ENCODE assay signal across 13 cellular contexts in genomic region chr14:99754141-99755067, GRCh38. TPM values are rescaled to one million over a fixed set of nuclear protein-coding genes. Genes with fewer than 3 reads are reported as not detected.
DNase-seq lines count a peak whose midpoint lies in the region; ATAC-seq, FAIRE-seq and TF ChIP-seq lines count a peak whose summit lies in the region.
"Had no signal": no experiment of that assay in that cellular context is flagged by ENCODE, and none has a peak within 500 bp of the region (broad histone marks: within the 10 kb centered on the region; RNA-seq: fewer than 3 reads in every experiment).

No MANE protein-coding gene starts in this region.

- H4K5ac ChIP-seq in H1 (ENCODE audit: insufficient read length, low read depth, low read length): no peak overlapping the region

- H2BK5ac ChIP-seq in H1 (ENCODE audit: low read depth, low read length): no peak overlapping the region

- no peak overlapping the region for H3K4me2 ChIP-seq in H1 (ENCODE audit: insufficient read depth in 1 of 2, low read depth in 2 of 2, low read length in 2 of 2)

- no peaks in the 10 kb centered on the region for H3K79me2 ChIP-seq in H1 (ENCODE audit: control insufficient read depth in 1 of 2, insufficient read depth in 2 of 2, low read length in 2 of 2)

- no peak overlapping the region for H2AFZ ChIP-seq in H1 (ENCODE audit: low read length)

- H3K27me3 Mint-ChIP-seq in activated CD4-positive, alpha-beta memory T cell treated with anti-CD3 and anti-CD28 coated beads for 36 hours: peaks cover 42% of the 10 kb centered on the region
- H3K27me3 Mint-ChIP-seq in activated CD4-positive, alpha-beta memory T cell treated with anti-CD3 and anti-CD28 coated beads, Interleukin-2, amount 10 ng/mL, durations not matched to agents 7 days and 5 days: peaks cover 28% of the 10 kb centered on the region

- H3K27me3 ChIP-seq in MG63: no peaks in the 10 kb centered on the region
- no peaks in the 10 kb centered on the region for H3K27me3 ChIP-seq in H1 (replicated peaks in 1 of 4; ENCODE audit: control insufficient read depth in 3 of 4, extremely low read depth in 1 of 4, insufficient read depth in 3 of 4, low read length in 3 of 4)

- no peak overlapping the region for H4K91ac ChIP-seq in H1 (replicated peaks; ENCODE audit: insufficient read length, low read length)

- peak overlapping the region; percentile 12; the same call in 1 of the 2 replicates for H2BK12ac ChIP-seq in H1 (ENCODE audit: low read depth, low read length)

- TF ChIP-seq EP300 in H1 (IDR thresholded peaks at IDR 0.05; ENCODE audit: borderline replicate concordance in 1 of 2, low read depth in 2 of 2, low read length in 2 of 2): no peak

- H3K9me3 Mint-ChIP-seq in activated CD4-positive, alpha-beta memory T cell treated with anti-CD3 and anti-CD28 coated beads for 36 hours: no peaks in the 10 kb centered on the region
- H3K9me3 Mint-ChIP-seq in activated CD4-positive, alpha-beta memory T cell treated with anti-CD3 and anti-CD28 coated beads, Interleukin-2, amount 10 ng/mL, durations not matched to agents 7 days and 5 days: no peaks in the 10 kb centered on the region

- TF ChIP-seq POLR2A in H1 (IDR thresholded peaks at IDR 0.05; ENCODE audit: control extremely low read depth in 1 of 2, low read depth in 2 of 2, low read length in 2 of 2): no peak

- no peak overlapping the region for H3K4me3 ChIP-seq in MG63
- no peak overlapping the region for H3K4me3 ChIP-seq in H1 (ENCODE audit: extremely low read depth in 1 of 4, insufficient read depth in 2 of 4, low read depth in 3 of 4, low read length in 4 of 4)
- H3K4me3 ChIP-seq in retinal pigment epithelial cell (ENCODE audit: low read length): no peak overlapping the region

- peak overlapping the region; percentile 15; the same call in 1 of the 2 replicates for H2AK5ac ChIP-seq in H1 (ENCODE audit: low read depth, low read length)

- no peak for TF ChIP-seq CTCF in H1 (IDR thresholded peaks at IDR 0.05; ENCODE audit: control extremely low read depth in 1 of 3, insufficient read depth in 1 of 3, low read depth in 1 of 3, low read length in 3 of 3)
- no peak for TF ChIP-seq CTCF in retinal pigment epithelial cell (conservative IDR thresholded peaks at IDR 0.05; ENCODE audit: low read depth, low read length)

- H3K36me3 ChIP-seq in MG63: no peaks in the 10 kb centered on the region
- no peaks in the 10 kb centered on the region for H3K36me3 ChIP-seq in H1 (ENCODE audit: control insufficient read depth in 2 of 4, insufficient read depth in 4 of 4, low read length in 3 of 4)

- no peak overlapping the region for H3K23ac ChIP-seq in H1 (ENCODE audit: insufficient read length)

- ATAC-seq in HG03175 (IDR thresholded peaks at IDR 0.05; ENCODE audit: unreplicated experiment): no peak
- ATAC-seq in HG03280 (IDR thresholded peaks at IDR 0.05; ENCODE audit: unreplicated experiment): no peak

- POLR2A ChIA-PET in activated CD4-positive, alpha-beta memory T cell treated with anti-CD3 and anti-CD28 coated beads for 36 hours (lab: Charles Lee): interaction anchor here (1.0 kb wide), 1 partner anchor 8 kb away, joined by 3 read pairs; no protein-coding TSS in a partner anchor
- POLR2A ChIA-PET in activated CD4-positive, alpha-beta memory T cell treated with anti-CD3 and anti-CD28 coated beads, Interleukin-2, amount 10 ng/mL, durations not matched to agents 7 days and 5 days (lab: Charles Lee): no interaction called here
- POLR2A ChIA-PET in H1 (lab: Charles Lee; ENCODE audit: partially characterized antibody): no interaction called here

- 86% methylated on average over 21 of the region's 24 CpGs; no CpG with 5 or more reads in 1 of the 2 experiments for WGBS in H1 (ENCODE audit: extremely low coverage in 1 of 2, insufficient coverage in 1 of 2, insufficient read length in 1 of 2, insufficient replicate concordance in 2 of 2, low coverage in 1 of 2, low lambda C conversion rate in 2 of 2, missing lambda C conversion rate in 1 of 2), 2 experiments

- H2BK20ac ChIP-seq in H1 (ENCODE audit: low read length): no peak overlapping the region

- H3K18ac ChIP-seq in H1 (ENCODE audit: extremely low read depth, low read length): peak overlapping the region; percentile 13; the same call in 1 of the 2 replicates

- no peaks in the 10 kb centered on the region for H4K20me1 ChIP-seq in H1 (replicated peaks in 1 of 2; ENCODE audit: control insufficient read depth in 1 of 2, insufficient read depth in 2 of 2, low read length in 2 of 2)

- no peak for TF ChIP-seq RAD21 in H1 (IDR thresholded peaks at IDR 0.05 in 1 of 2, conservative IDR thresholded peaks at IDR 0.05 in 1 of 2; ENCODE audit: low read depth in 2 of 2, low read length in 2 of 2)

- H2BK15ac ChIP-seq in H1 (ENCODE audit: low read length): 0 out of 2 replicates have a peak overlapping the region, but pooled peaks have one; percentile 31

- peak; percentile 74 for DNase-seq in activated CD4-positive, alpha-beta memory T cell treated with anti-CD3 and anti-CD28 coated beads for 36 hours
- DNase-seq in activated CD4-positive, alpha-beta memory T cell treated with anti-CD3 and anti-CD28 coated beads, Interleukin-2, amount 10 ng/mL, durations not matched to agents 7 days and 5 days: no peak
- DNase-seq in MG63 (peak; percentile 85), H1 (ENCODE audit: low read depth in 1 of 2, low spot score in 2 of 2) (no peak), retinal pigment epithelial cell (ENCODE audit: low read depth) (peak; percentile 70), A172 (ENCODE audit: low spot score) (no peak)
- DNase-seq: activated effector memory CD4-positive, alpha-beta T cell treated with anti-CD3 and anti-CD28 coated beads, Interleukin-2, amount 50 U/mL, for 16 hours; effector CD8-positive, alpha-beta T cell; Kasumi-1; NCI-H69 had no signal

- H2BK120ac ChIP-seq in H1 (replicated peaks; ENCODE audit: low read depth, low read length): no peak overlapping the region

- H3K4me1 ChIP-seq in H1 (replicated peaks in 1 of 4; ENCODE audit: control insufficient read depth in 3 of 4, insufficient read depth in 4 of 4, low read length in 3 of 4): peaks cover 0 to 16% (median 9%) of the 10 kb centered on the region in 4 experiments; a peak in 6 of 7 replicates

- peak overlapping the region; percentile 18 for H3K27ac Mint-ChIP-seq in activated CD4-positive, alpha-beta memory T cell treated with anti-CD3 and anti-CD28 coated beads for 36 hours
- no peak overlapping the region for H3K27ac Mint-ChIP-seq in activated CD4-positive, alpha-beta memory T cell treated with anti-CD3 and anti-CD28 coated beads, Interleukin-2, amount 10 ng/mL, durations not matched to agents 7 days and 5 days

- H3K14ac ChIP-seq in H1 (ENCODE audit: insufficient read length): no peak overlapping the region

- no peak overlapping the region for H3K27ac ChIP-seq in H1 (ENCODE audit: low read depth, low read length)

- no peak overlapping the region for H3K9ac ChIP-seq in H1 (replicated peaks in 1 of 4; ENCODE audit: extremely low read depth in 1 of 4, low read depth in 3 of 4, low read length in 3 of 4)

- H3K9me3 ChIP-seq in MG63 (no peaks in the 10 kb centered on the region), H1 (ENCODE audit: insufficient read depth in 2 of 2, low read depth in 1 of 2, low read length in 1 of 2) (no peaks in the 10 kb centered on the region)

- H3K4ac ChIP-seq in H1 (replicated peaks; ENCODE audit: insufficient read length, low read depth, low read length): no peak overlapping the region

- FAIRE-seq in H1 (lab: Jason Lieb, UNC): no peak
- FAIRE-seq: TTC549 had no signal

- H3K4me3 Mint-ChIP-seq in activated CD4-positive, alpha-beta memory T cell treated with anti-CD3 and anti-CD28 coated beads for 36 hours: no peak overlapping the region
- H3K4me3 Mint-ChIP-seq in activated CD4-positive, alpha-beta memory T cell treated with anti-CD3 and anti-CD28 coated beads, Interleukin-2, amount 10 ng/mL, durations not matched to agents 7 days and 5 days: no peak overlapping the region

- intact Hi-C loops in activated CD4-positive, alpha-beta memory T cell treated with anti-CD3 and anti-CD28 coated beads for 36 hours (cut with micrococcal nuclease): no loop called here

- no peak overlapping the region for H3K56ac ChIP-seq in H1 (replicated peaks; ENCODE audit: insufficient read length, low read depth, low read length)

- H3K4me1 Mint-ChIP-seq in activated CD4-positive, alpha-beta memory T cell treated with anti-CD3 and anti-CD28 coated beads for 36 hours (ENCODE audit: low read depth): peaks cover 24% of the 10 kb centered on the region
- H3K4me1 Mint-ChIP-seq in activated CD4-positive, alpha-beta memory T cell treated with anti-CD3 and anti-CD28 coated beads, Interleukin-2, amount 10 ng/mL, durations not matched to agents 7 days and 5 days: peaks cover 8% of the 10 kb centered on the region

- H3K36me3 Mint-ChIP-seq in activated CD4-positive, alpha-beta memory T cell treated with anti-CD3 and anti-CD28 coated beads for 36 hours: no peaks in the 10 kb centered on the region
- H3K36me3 Mint-ChIP-seq in activated CD4-positive, alpha-beta memory T cell treated with anti-CD3 and anti-CD28 coated beads, Interleukin-2, amount 10 ng/mL, durations not matched to agents 7 days and 5 days (ENCODE audit: low read depth): no peaks in the 10 kb centered on the region

- no peaks in the 10 kb centered on the region for H3K23me2 ChIP-seq in H1 (ENCODE audit: low read depth, low read length)

- H3K79me1 ChIP-seq in H1 (ENCODE audit: low read depth, low read length): no peaks in the 10 kb centered on the region

- H4K8ac ChIP-seq in H1 (ENCODE audit: extremely low read depth, insufficient read depth, low read length): no peak overlapping the region; the same call in 1 of the 2 replicates

- CTCF ChIA-PET in activated CD4-positive, alpha-beta memory T cell treated with anti-CD3 and anti-CD28 coated beads for 36 hours (lab: Charles Lee): interaction anchor here (0.6 to 2.1 kb wide), 2 partner anchors 24 to 480 kb away, joined by 3 to 8 read pairs; no protein-coding TSS in a partner anchor
- CTCF ChIA-PET in activated CD4-positive, alpha-beta memory T cell treated with anti-CD3 and anti-CD28 coated beads, Interleukin-2, amount 10 ng/mL, durations not matched to agents 7 days and 5 days (lab: Charles Lee): interaction anchor here (1.5 kb wide), 1 partner anchor 24 kb away, joined by 4 read pairs; no protein-coding TSS in a partner anchor
- CTCF ChIA-PET in H1 (lab: Charles Lee; ENCODE audit: partially characterized antibody): interaction anchor here (0.9 to 17.3 kb wide), 21 partner anchors 8 to 204 kb away, joined by 3 to 237 read pairs (median 5); no protein-coding TSS in a partner anchor

RNA-seq across cellular contexts. Expression of gene EML1, which starts 38.8 kb away (rescaled TPM):
- total RNA-seq in activated CD4-positive, alpha-beta memory T cell treated with anti-CD3 and anti-CD28 coated beads for 36 hours: 1 to 10 TPM; 1.5 to 1.9 TPM
- total RNA-seq in activated CD4-positive, alpha-beta memory T cell treated with anti-CD3 and anti-CD28 coated beads, Interleukin-2, amount 10 ng/mL, durations not matched to agents 7 days and 5 days: not detected
- total RNA-seq in MG63 (2014; rRNA removed; shearing (Covaris generic); ENCODE audit: low replicate concordance): 9.7 and 11.8 TPM in 2 replicates
- 24.7 and 32.9 TPM in 2 replicates for total RNA-seq in H1 (2021; fragmentation: NEBNext Ultra II Directional; extraction: Animal tissue kit (Norgen Biotek cat#: 25700))
- 9.8 and 11.1 TPM in 2 replicates for polyA plus RNA-seq in H1 (2011; rRNA removed)
- 11.8 TPM for polyA plus RNA-seq in H1 (2011; cell fraction: cytosol; rRNA removed)
- polyA plus RNA-seq in H1 (2011; cell fraction: nucleus; rRNA removed): 30.9 TPM
- 16.6 to 36.3 TPM (median 23.0 TPM) in 4 replicates for polyA plus RNA-seq in H1 (2012, experiment 1 of 2)
- 3.3 TPM for polyA plus RNA-seq in H1 (2012, experiment 2 of 2)
- polyA plus RNA-seq in H1 (2013, experiment 1 of 2): 6.5 TPM
- 6.7 TPM for polyA plus RNA-seq in H1 (2013, experiment 2 of 2)
- polyA minus RNA-seq in H1 (2011; rRNA and poly(A)+ RNA removed): 55.1 and 82.5 TPM in 2 replicates
- polyA minus RNA-seq in H1 (2011; cell fraction: cytosol; rRNA and poly(A)+ RNA removed): 20.8 TPM
- 60.8 TPM for polyA minus RNA-seq in H1 (2011; cell fraction: nucleus; rRNA and poly(A)+ RNA removed)
- total RNA-seq in A172 (2014; rRNA removed; shearing (Covaris generic)): 6.9 and 12.7 TPM in 2 replicates

Comparison
In these comparisons a context has a peak if more than half of its experiments do, and no peak if none do; other contexts are left out.
1. DNase-seq: peak in activated CD4-positive, alpha-beta memory T cell treated with anti-CD3 and anti-CD28 coated beads for 36 hours (single experiment), MG63 (single experiment) and retinal pigment epithelial cell (single experiment); none in activated CD4-positive, alpha-beta memory T cell treated with anti-CD3 and anti-CD28 coated beads, Interleukin-2, amount 10 ng/mL, durations not matched to agents 7 days and 5 days (single experiment), H1 (0 of 2) and A172 (single experiment).